1 cellular context compared by ENCODE assay signal in genomic region chr15:101773496-101774100, GRCh38.
TF ChIP-seq lines count a peak whose summit lies in the region.

No MANE protein-coding gene starts in this region.

TF ChIP-seq in K562, 482 proteins besides CTCF, POLR2A, EP300 and RAD21:
- peak; percentile 35; the same call in 1 of the 2 replicates for TF ChIP-seq SMC3 (conservative IDR thresholded peaks at IDR 0.05; ENCODE audit: insufficient read depth, low read depth, low read length)
- TF ChIP-seq LARP7 (IDR thresholded peaks at IDR 0.05) = no peak
